8 cellular contexts compared by ENCODE assay signal in genomic region chr14:101628471-101628966, GRCh38.
DNase-seq lines count a peak whose midpoint lies in the region; ATAC-seq and TF ChIP-seq lines count a peak whose summit lies in the region.

No MANE protein-coding gene starts in this region.

- no peak for TF ChIP-seq POLR2A in heart left ventricle (IDR thresholded peaks at IDR 0.05)

- POLR2A ChIA-PET in CD4-positive, alpha-beta memory T cell (lab: Charles Lee; ENCODE audit: partially characterized antibody) = no interaction called here

- H3K27me3 Mint-ChIP-seq in CD4-positive, alpha-beta memory T cell = peaks cover 0 to 6% of the 10 kb centered on the region in 2 donors
- H3K27me3 Mint-ChIP-seq in activated naive CD8-positive, alpha-beta T cell treated with anti-CD3 and anti-CD28 coated beads for 36 hours = peaks cover 5% of the 10 kb centered on the region
- peaks cover 4% of the 10 kb centered on the region for H3K27me3 Mint-ChIP-seq in progenitor cell of endocrine pancreas

- peak; percentile 81 for ATAC-seq in GM21447 (IDR thresholded peaks at IDR 0.05; ENCODE audit: unreplicated experiment)
- peak; percentile 74 to 94 (median 90) for ATAC-seq in heart left ventricle

- H3K4me1 ChIP-seq in CD4-positive, alpha-beta memory T cell (ENCODE audit: insufficient read depth, low read length) = peaks cover 8% of the 10 kb centered on the region
- H3K4me1 ChIP-seq in heart left ventricle = peaks cover 0 to 12% (median 9%) of the 10 kb centered on the region in 12 donors

- intact Hi-C loops in CD4-positive, alpha-beta memory T cell (cut with micrococcal nuclease) = loop anchor here (1.0 kb wide), 1 partner anchor 965 kb away; no protein-coding TSS in a partner anchor
- intact Hi-C loops in heart left ventricle (cut with DNase I) = loop anchor here (2.0 to 10.0 kb wide), 12 partner anchors 776 to 1246 kb away; no protein-coding TSS in a partner anchor

- H3K27ac ChIP-seq in CD4-positive, alpha-beta memory T cell (ENCODE audit: low read depth, low read length) = no peak overlapping the region
- H3K27ac ChIP-seq in heart left ventricle = peak overlapping the region in 1 of 12 donors; percentile 18

- H3K27ac Mint-ChIP-seq in CD4-positive, alpha-beta memory T cell = no peak overlapping the region
- H3K27ac Mint-ChIP-seq in activated naive CD8-positive, alpha-beta T cell treated with anti-CD3 and anti-CD28 coated beads for 36 hours = no peak overlapping the region
- no peak overlapping the region for H3K27ac Mint-ChIP-seq in progenitor cell of endocrine pancreas

- 4 to 11% (median 6%) methylated on average over 20 to 44 of the region's 44 CpGs for WGBS in heart left ventricle, 4 donors

- no peak overlapping the region for H3K4me3 ChIP-seq in CD4-positive, alpha-beta memory T cell (ENCODE audit: low read length in 2 of 2)
- peak overlapping the region in 9 of 12 donors; percentile 18 to 48 (median 31) for H3K4me3 ChIP-seq in heart left ventricle

- peak; percentile 96 for TF ChIP-seq CTCF in LNCAP (IDR thresholded peaks at IDR 0.05)
- peak; percentile 98 to 100 (median 99) for TF ChIP-seq CTCF in heart left ventricle (IDR thresholded peaks at IDR 0.05)
- TF ChIP-seq CTCF in progenitor cell of endocrine pancreas (IDR thresholded peaks at IDR 0.05; ENCODE audit: unreplicated experiment) = peak; percentile 98

- H3K36me3 Mint-ChIP-seq in CD4-positive, alpha-beta memory T cell = no peaks in the 10 kb centered on the region
- H3K36me3 Mint-ChIP-seq in activated naive CD8-positive, alpha-beta T cell treated with anti-CD3 and anti-CD28 coated beads for 36 hours = no peaks in the 10 kb centered on the region
- H3K36me3 Mint-ChIP-seq in progenitor cell of endocrine pancreas (ENCODE audit: insufficient read depth) = no peaks in the 10 kb centered on the region

- CTCF ChIA-PET in CD4-positive, alpha-beta memory T cell (lab: Charles Lee; ENCODE audit: partially characterized antibody) = interaction anchor here (0.7 to 2.3 kb wide), 8 partner anchors 9 to 973 kb away, joined by 3 to 12 read pairs (median 4); no protein-coding TSS in a partner anchor

- H3K27me3 ChIP-seq in CD4-positive, alpha-beta memory T cell (ENCODE audit: insufficient read depth, low read length) = no peaks in the 10 kb centered on the region
- no peaks in the 10 kb centered on the region for H3K27me3 ChIP-seq in heart left ventricle

- peaks cover 0 to 5% (median 0%) of the 10 kb centered on the region in 4 donors for H3K4me1 Mint-ChIP-seq in CD4-positive, alpha-beta memory T cell
- H3K4me1 Mint-ChIP-seq in activated naive CD8-positive, alpha-beta T cell treated with anti-CD3 and anti-CD28 coated beads for 36 hours = peaks cover 3% of the 10 kb centered on the region
- peaks cover 30% of the 10 kb centered on the region for H3K4me1 Mint-ChIP-seq in progenitor cell of endocrine pancreas (ENCODE audit: low read depth)

- H3K9me3 Mint-ChIP-seq in CD4-positive, alpha-beta memory T cell = no peaks in the 10 kb centered on the region
- H3K9me3 Mint-ChIP-seq in activated naive CD8-positive, alpha-beta T cell treated with anti-CD3 and anti-CD28 coated beads for 36 hours = no peaks in the 10 kb centered on the region
- no peaks in the 10 kb centered on the region for H3K9me3 Mint-ChIP-seq in progenitor cell of endocrine pancreas (ENCODE audit: low read depth)

- no peaks in the 10 kb centered on the region for H3K36me3 ChIP-seq in CD4-positive, alpha-beta memory T cell (ENCODE audit: insufficient read depth, low read length)
- no peaks in the 10 kb centered on the region for H3K36me3 ChIP-seq in heart left ventricle

- peak overlapping the region in 1 of 8 donors; percentile 32 for H3K4me3 Mint-ChIP-seq in CD4-positive, alpha-beta memory T cell
- no peak overlapping the region for H3K4me3 Mint-ChIP-seq in activated naive CD8-positive, alpha-beta T cell treated with anti-CD3 and anti-CD28 coated beads for 36 hours
- H3K4me3 Mint-ChIP-seq in progenitor cell of endocrine pancreas (ENCODE audit: low read depth) = no peak overlapping the region

- H3K9me3 ChIP-seq in CD4-positive, alpha-beta memory T cell (ENCODE audit: control insufficient read depth in 1 of 2, low read length in 2 of 2) = no peaks in the 10 kb centered on the region
- no peaks in the 10 kb centered on the region for H3K9me3 ChIP-seq in heart left ventricle

- peak; percentile 67 to 73 (median 69) for DNase-seq in CD4-positive, alpha-beta memory T cell
- DNase-seq in SKM-1 (lab: John Stamatoyannopoulos, UW; ENCODE audit: unreplicated experiment) (peak; percentile 0), heart left ventricle (peak; percentile 70 to 90 (median 78)), progenitor cell of endocrine pancreas (ENCODE audit: low spot score, unreplicated experiment) (peak; percentile 76), ureter (ENCODE audit: low spot score) (peak; percentile 74)
- peak; percentile 76 for DNase-seq in activated naive CD8-positive, alpha-beta T cell treated with anti-CD3 and anti-CD28 coated beads for 36 hours

Comparison
In these comparisons a context has a peak if more than half of its experiments do, and no peak if none do; other contexts are left out.
1. DNase-seq: peak in every context shown above with its lines; median percentile 78 in heart left ventricle; 76 in activated naive CD8-positive, alpha-beta T cell treated with anti-CD3 and anti-CD28 coated beads for 36 hours; 76 in progenitor cell of endocrine pancreas; 74 in ureter; 69 in CD4-positive, alpha-beta memory T cell; 0 in SKM-1.
2. H3K4me3 ChIP-seq: peak in heart left ventricle (9 of 12); none in CD4-positive, alpha-beta memory T cell (0 of 2).
3. Peak in every context shown above with its lines, with median percentiles within 50 percentile points of each other: CTCF ChIP-seq.